Comparison of ENCODE assay signal across 8 cellular contexts in the genomic region with DNA sequence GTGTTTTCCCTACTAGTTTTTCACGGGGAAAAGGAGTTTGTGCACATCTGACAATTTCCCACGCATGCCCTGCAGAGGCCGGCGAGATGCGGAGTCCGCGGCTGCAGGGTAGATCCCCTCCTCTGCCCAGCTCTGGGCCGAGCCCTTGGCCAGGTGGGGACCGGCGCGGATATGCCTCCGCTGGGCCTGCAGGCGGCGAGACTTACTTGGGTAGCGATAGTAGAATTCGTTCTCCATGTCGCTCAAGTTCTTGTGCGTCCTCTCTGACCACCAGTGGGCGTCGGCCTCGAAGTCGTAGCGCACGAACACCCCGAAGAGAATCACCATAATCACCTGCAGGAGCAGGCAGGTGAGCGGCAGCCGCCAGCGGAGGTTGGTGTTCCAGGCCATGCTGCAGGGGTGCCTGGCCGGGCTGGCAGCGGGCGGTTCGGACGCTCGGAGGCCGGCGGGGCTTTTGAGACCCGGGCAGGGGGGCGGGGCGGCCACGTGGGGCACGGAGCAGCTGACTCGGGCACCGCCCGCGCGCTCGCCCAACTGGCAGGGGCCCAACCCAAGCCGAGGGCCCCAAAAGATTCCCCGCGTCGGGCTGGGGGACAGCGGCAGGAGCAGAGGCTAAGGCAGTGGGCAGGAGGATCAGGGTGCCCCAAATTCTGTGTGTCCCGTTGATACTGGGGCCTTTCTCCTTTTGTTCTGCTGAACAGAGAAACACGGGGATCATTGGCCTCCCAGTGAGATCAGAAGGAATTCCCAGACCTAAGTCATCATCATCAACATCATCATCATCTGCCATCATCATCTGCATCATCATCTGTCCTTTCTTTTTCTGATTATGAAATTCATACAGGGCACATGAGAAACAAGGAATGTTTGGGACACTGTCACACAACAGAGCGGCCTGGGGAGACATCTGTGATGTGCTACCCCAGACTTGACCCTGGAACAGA. TPM values are rescaled to one million over a fixed set of nuclear protein-coding genes. Genes with fewer than 3 reads are reported as not detected.
DNase-seq lines count a peak whose midpoint lies in the region; ATAC-seq and TF ChIP-seq lines count a peak whose summit lies in the region.

Gene RHCG (minus strand): TSS at position 429 of the 944 bp plus-strand sequence. CDS start 39 bp downstream, at position 390.

- H3K27ac ChIP-seq in cingulate gyrus (ENCODE audit: low read depth, low read length) = peak within 1 kb of the TSS; percentile 8
- H3K27ac ChIP-seq in suprapubic skin = no peak within 1 kb of the TSS

- no peak for ATAC-seq in GM19463 (IDR thresholded peaks at IDR 0.05; ENCODE audit: unreplicated experiment)

- H3K27me3 ChIP-seq in kidney epithelial cell (ENCODE audit: control insufficient read depth, insufficient read depth, low read length) (peaks cover 40% of the 10 kb centered on the region), suprapubic skin (peaks cover 81% of the 10 kb centered on the region)

- no peaks in the 10 kb centered on the region for H3K36me3 ChIP-seq in ES-I3 (ENCODE audit: insufficient read depth, low read length)
- no peaks in the 10 kb centered on the region for H3K36me3 ChIP-seq in kidney epithelial cell (ENCODE audit: control insufficient read depth, insufficient read depth, low read length)
- no peaks in the 10 kb centered on the region for H3K36me3 ChIP-seq in suprapubic skin

- H3K4me3 ChIP-seq in kidney epithelial cell (ENCODE audit: low read depth, low read length) = peak within 1 kb of the TSS; percentile 10
- H3K4me3 ChIP-seq in suprapubic skin = peak within 1 kb of the TSS; percentile 36

- no peaks in the 10 kb centered on the region for H3K9me3 ChIP-seq in ES-I3 (ENCODE audit: control insufficient read depth, insufficient read depth, low read length)
- H3K9me3 ChIP-seq in suprapubic skin = no peaks in the 10 kb centered on the region

- DNase-seq in NCI-H1105 treated with DMSO at 0.1 percent for 48 hours (lab: John Stamatoyannopoulos, UW) = peak; percentile 66
- DNase-seq in kidney epithelial cell (ENCODE audit: low read depth) = peak; percentile 12
- DNase-seq in suprapubic skin (ENCODE audit: low spot score in 2 of 2) = peak in 1 of 2 donors; percentile 78
- no peak for DNase-seq in OCI-M2 (lab: John Stamatoyannopoulos, UW; ENCODE audit: unreplicated experiment)
- DNase-seq in MV-4-11 (lab: John Stamatoyannopoulos, UW) = no peak

- TF ChIP-seq EP300 in suprapubic skin (IDR thresholded peaks at IDR 0.05) = no peak

- peak; percentile 49 for TF ChIP-seq CTCF in kidney epithelial cell (IDR thresholded peaks at IDR 0.05; ENCODE audit: insufficient read depth, low read length, poor library complexity, severe bottlenecking)
- peak in 1 of 2 donors; percentile 8 for TF ChIP-seq CTCF in suprapubic skin (IDR thresholded peaks at IDR 0.05)

- peak within 1 kb of the TSS; percentile 62; the same call in 1 of the 2 replicates for H3K9ac ChIP-seq in ES-I3 (ENCODE audit: low read depth, low read length)

- TF ChIP-seq POLR2A in suprapubic skin (IDR thresholded peaks at IDR 0.05) = no peak

- WGBS in suprapubic skin = 9% methylated on average over 8 of the region's 55 CpGs

- H3K4me1 ChIP-seq in ES-I3 (ENCODE audit: insufficient read depth, low read length) = no peaks in the 10 kb centered on the region; the same call in 1 of the 2 replicates
- peaks cover 11% of the 10 kb centered on the region for H3K4me1 ChIP-seq in suprapubic skin

RNA-seq across cellular contexts. Expression of gene RHCG, which starts in this region (rescaled TPM):
- total RNA-seq in kidney epithelial cell (0.04 and 0.21 TPM in 2 replicates), suprapubic skin (10 to 100 TPM; 18.6 to 24.2 (median 20.8) TPM)

Comparison
In these comparisons a context has a peak if more than half of its experiments do, and no peak if none do; other contexts are left out.
1. RNA of gene RHCG (total RNA-seq): 18.6 to 24.2 TPM in suprapubic skin; 0.04 to 0.21 TPM in kidney epithelial cell; every median in the first group is over 10 times any median in the second.
2. Peak in DNase-seq and H3K4me3 ChIP-seq in kidney epithelial cell; RNA of the gene not detected or under 1 TPM.